ENCODE assay signal across 9 cellular contexts in genomic region chr2:46657042-46657504, GRCh38. TPM values are rescaled to one million over a fixed set of nuclear protein-coding genes. Genes with fewer than 3 reads are reported as not detected.
DNase-seq lines count a peak whose midpoint lies in the region; ATAC-seq, FAIRE-seq and TF ChIP-seq lines count a peak whose summit lies in the region.
"Had no signal": no experiment of that assay in that cellular context is flagged by ENCODE, and none has a peak within 500 bp of the region (broad histone marks: within the 10 kb centered on the region; RNA-seq: fewer than 3 reads in every experiment).

No MANE protein-coding gene starts in this region.

- peak overlapping the region; percentile 31 for H3K4me3 ChIP-seq in adipocyte (ENCODE audit: low read length)
- H3K4me3 ChIP-seq in keratinocyte (ENCODE audit: control insufficient read depth in 2 of 3, extremely low read depth in 1 of 3, insufficient read depth in 2 of 3, low read depth in 1 of 3, low read length in 3 of 3), result no peak overlapping the region
- H3K4me3 ChIP-seq in uterus, result no peak overlapping the region
- H3K4me3 ChIP-seq: SJSA1 had no signal

- H3K79me2 ChIP-seq in keratinocyte (ENCODE audit: control insufficient read depth, insufficient read depth, low read length), result no peaks in the 10 kb centered on the region

- H3K4me1 ChIP-seq in adipocyte (ENCODE audit: control insufficient read depth, insufficient read depth, low read length) (peaks cover 46% of the 10 kb centered on the region), keratinocyte (ENCODE audit: control insufficient read depth, extremely low read depth, insufficient read depth, low read length) (peaks cover 6% of the 10 kb centered on the region), uterus (peaks cover 0 to 10% of the 10 kb centered on the region in 2 donors)

- no peaks in the 10 kb centered on the region for H3K36me3 ChIP-seq in adipocyte (ENCODE audit: control insufficient read depth, insufficient read depth, low read length, severe bottlenecking)
- no peaks in the 10 kb centered on the region for H3K36me3 ChIP-seq in keratinocyte (ENCODE audit: control insufficient read depth in 2 of 2, extremely low read depth in 1 of 2, insufficient read depth in 2 of 2, low read length in 2 of 2)
- no peaks in the 10 kb centered on the region for H3K36me3 ChIP-seq in uterus
- H3K36me3 ChIP-seq: SJSA1 had no signal

- H3K27me3 ChIP-seq in adipocyte (replicated peaks; ENCODE audit: control insufficient read depth, insufficient read depth, low read length), result no peaks in the 10 kb centered on the region
- H3K27me3 ChIP-seq in keratinocyte (ENCODE audit: control insufficient read depth, extremely low read depth, insufficient read depth, low read length), result peaks cover 20% of the 10 kb centered on the region
- no peaks in the 10 kb centered on the region for H3K27me3 ChIP-seq in uterus
- H3K27me3 ChIP-seq: SJSA1 had no signal

- H3K9ac ChIP-seq in adipocyte (ENCODE audit: low read length), result peak overlapping the region; percentile 72
- no peak overlapping the region for H3K9ac ChIP-seq in keratinocyte (ENCODE audit: control insufficient read depth, extremely low read depth, insufficient read depth, low read length)

- H3K9me3 ChIP-seq in adipocyte (ENCODE audit: control insufficient read depth, low read length) (no peaks in the 10 kb centered on the region), keratinocyte (ENCODE audit: control insufficient read depth, low read depth, low read length) (no peaks in the 10 kb centered on the region), uterus (no peaks in the 10 kb centered on the region)
- H3K9me3 ChIP-seq: SJSA1 had no signal

- dilution Hi-C loops in keratinocyte (cut with MboI; ENCODE audit: extremely low pct_ligation_motif_present, low sequenced_read_pairs), result no loop called here

- peak; percentile 48 to 58 (median 49) for TF ChIP-seq CTCF in keratinocyte (optimal IDR thresholded peaks at IDR 0.05 in 1 of 3, IDR thresholded peaks at IDR 0.05 in 1 of 3, conservative IDR thresholded peaks at IDR 0.05 in 1 of 3; ENCODE audit: extremely low read depth in 1 of 3, insufficient read depth in 2 of 3, low read length in 3 of 3)
- peak; percentile 16 to 42 (median 21) for TF ChIP-seq CTCF in uterus (IDR thresholded peaks at IDR 0.05)

- H4K20me1 ChIP-seq in keratinocyte (ENCODE audit: control insufficient read depth, extremely low read depth, insufficient read depth, low read length), result no peaks in the 10 kb centered on the region

- no peak overlapping the region for H3K4me2 ChIP-seq in keratinocyte (ENCODE audit: control insufficient read depth, extremely low read depth, insufficient read depth, low read depth, low read length)

- H2AFZ ChIP-seq in keratinocyte (ENCODE audit: control insufficient read depth, low read length), result no peak overlapping the region

- DNase-seq in ELR (ENCODE audit: low read depth) (peak; percentile 72), M059J (ENCODE audit: low read depth) (peak; percentile 47), adipocyte (ENCODE audit: low read depth) (peak; percentile 86), keratinocyte (ENCODE audit: low read depth, low spot score) (no peak), uterus (peak; percentile 72 to 81), GOT3 (lab: John Stamatoyannopoulos, UW) (no peak)

- intact Hi-C loops in uterus (cut with DNase I; ENCODE audit: low total_unique reads), result no loop called here

- H3K9me1 ChIP-seq in keratinocyte (ENCODE audit: control insufficient read depth, extremely low read depth, insufficient read depth, low read length), result no peaks in the 10 kb centered on the region

- FAIRE-seq in keratinocyte (lab: Jason Lieb, UNC), result peak; percentile 58

- H3K27ac ChIP-seq in keratinocyte (ENCODE audit: control insufficient read depth, insufficient read depth, low read length) (no peak overlapping the region), uterus (peak overlapping the region; percentile 30 to 40)
- H3K27ac ChIP-seq: SJSA1 had no signal

- ATAC-seq in GM18511 (IDR thresholded peaks at IDR 0.05; ENCODE audit: unreplicated experiment) (no peak), HG02759 (IDR thresholded peaks at IDR 0.05; ENCODE audit: unreplicated experiment) (no peak)

- no peak for TF ChIP-seq POLR2A in uterus (IDR thresholded peaks at IDR 0.05)

RNA-seq across cellular contexts. Expression of gene CRIPT, which starts 40.1 kb away (rescaled TPM):
- 44.2 and 47.8 TPM in 2 replicates for total RNA-seq in M059J (2014; rRNA removed; shearing (Covaris generic))
- 3.9 to 7.6 TPM (median 4.6 TPM) in 3 replicates for polyA plus RNA-seq in keratinocyte
- 4.5 TPM for polyA plus RNA-seq in keratinocyte (2011; ENCODE audit: low read depth)
- polyA plus RNA-seq in keratinocyte (2011; cell fraction: cytosol; rRNA removed), result 4.2 and 8.2 TPM in 2 replicates
- 1.6 and 3.5 TPM in 2 replicates for polyA plus RNA-seq in keratinocyte (2011; cell fraction: nucleus; rRNA removed)
- 5.4 and 12.2 TPM in 2 replicates for polyA plus RNA-seq in keratinocyte (2012; ENCODE audit: low replicate concordance)
- polyA minus RNA-seq in keratinocyte, result 1.2 to 5.4 TPM (median 2.5 TPM) in 3 replicates
- 4.6 TPM for polyA minus RNA-seq in keratinocyte (2011; cell fraction: cytosol; rRNA and poly(A)+ RNA removed)
- polyA minus RNA-seq in keratinocyte (2011; cell fraction: nucleus; rRNA and poly(A)+ RNA removed), result 1.1 and 3.4 TPM in 2 replicates
- total RNA-seq in uterus, result 10 to 100 TPM in 3 of 4 donors, 1 to 10 TPM in 1; 6.9 to 26.9 (median 18.4) TPM

RNA-seq across cellular contexts. Expression of gene PIGF, which starts 40.2 kb away (rescaled TPM):
- 22.8 and 43.3 TPM in 2 replicates for total RNA-seq in M059J (2014; rRNA removed; shearing (Covaris generic))
- polyA plus RNA-seq in keratinocyte, result 25.7 to 56.3 TPM (median 52.7 TPM) in 3 replicates
- polyA plus RNA-seq in keratinocyte (2011; ENCODE audit: low read depth), result 11.8 TPM
- polyA plus RNA-seq in keratinocyte (2011; cell fraction: cytosol; rRNA removed), result 20.8 and 37.8 TPM in 2 replicates
- 32.3 and 43.7 TPM in 2 replicates for polyA plus RNA-seq in keratinocyte (2011; cell fraction: nucleus; rRNA removed)
- polyA plus RNA-seq in keratinocyte (2012; ENCODE audit: low replicate concordance), result 22.4 and 26.8 TPM in 2 replicates
- polyA minus RNA-seq in keratinocyte, result 8.7 to 29.4 TPM (median 19.3 TPM) in 3 replicates
- polyA minus RNA-seq in keratinocyte (2011; cell fraction: cytosol; rRNA and poly(A)+ RNA removed), result 10.9 TPM
- polyA minus RNA-seq in keratinocyte (2011; cell fraction: nucleus; rRNA and poly(A)+ RNA removed), result 15.4 and 28.5 TPM in 2 replicates
- total RNA-seq in uterus, result 10 to 100 TPM in 3 of 4 donors, 1 to 10 TPM in 1; 3.3 to 38.0 (median 16.2) TPM

RNA-seq across cellular contexts. Expression of gene SOCS5, which starts 42.0 kb away (rescaled TPM):
- total RNA-seq in M059J (2014; rRNA removed; shearing (Covaris generic)), result 44.8 and 57.2 TPM in 2 replicates
- 6.8 to 11.1 TPM (median 8.3 TPM) in 3 replicates for polyA plus RNA-seq in keratinocyte
- polyA plus RNA-seq in keratinocyte (2011; ENCODE audit: low read depth), result 7.2 TPM
- 4.8 and 9.1 TPM in 2 replicates for polyA plus RNA-seq in keratinocyte (2011; cell fraction: cytosol; rRNA removed)
- 8.8 and 10.6 TPM in 2 replicates for polyA plus RNA-seq in keratinocyte (2011; cell fraction: nucleus; rRNA removed)
- 5.8 and 7.5 TPM in 2 replicates for polyA plus RNA-seq in keratinocyte (2012; ENCODE audit: low replicate concordance)
- polyA minus RNA-seq in keratinocyte, result 6.2 to 17.9 TPM (median 11.2 TPM) in 3 replicates
- polyA minus RNA-seq in keratinocyte (2011; cell fraction: cytosol; rRNA and poly(A)+ RNA removed), result 7.3 TPM
- polyA minus RNA-seq in keratinocyte (2011; cell fraction: nucleus; rRNA and poly(A)+ RNA removed), result 7.5 and 12.9 TPM in 2 replicates
- total RNA-seq in uterus, result 100 to 1,000 TPM in 1 of 4 donors, 10 to 100 TPM in 3; 17.2 to 101 (median 52.6) TPM

Comparison
In these comparisons a context has a peak if more than half of its experiments do, and no peak if none do; other contexts are left out.
1. DNase-seq: peak in ELR (single experiment), M059J (single experiment), adipocyte (single experiment) and uterus (2 of 2); none in keratinocyte (single experiment) and GOT3 (single experiment).